Comparison of ENCODE assay signal across 7 cellular contexts in genomic region chr17:78144736-78145641, GRCh38. TPM values are rescaled to one million over a fixed set of nuclear protein-coding genes. Genes with fewer than 3 reads are reported as not detected.
DNase-seq lines count a peak whose midpoint lies in the region; TF ChIP-seq lines count a peak whose summit lies in the region.
"Had no signal": no experiment of that assay in that cellular context is flagged by ENCODE, and none has a peak within 500 bp of the region (broad histone marks: within the 10 kb centered on the region; RNA-seq: fewer than 3 reads in every experiment).

No MANE protein-coding gene starts in this region.

- peak overlapping the region; percentile 9 for H3K4me2 ChIP-seq in skeletal muscle satellite cell (ENCODE audit: low read length)

- H3K9me3 ChIP-seq in skeletal muscle satellite cell (replicated peaks; ENCODE audit: low read length) = no peaks in the 10 kb centered on the region

- H3K4me1 ChIP-seq in skeletal muscle satellite cell (ENCODE audit: control insufficient read depth, insufficient read depth, low read length) = peaks cover 8% of the 10 kb centered on the region

- TF ChIP-seq CTCF in fibroblast of mammary gland (conservative IDR thresholded peaks at IDR 0.05; ENCODE audit: control insufficient read depth, insufficient read depth, low read depth, low read length) = no peak

- in situ Hi-C loops in G401 (cut with HindIII; ENCODE audit: low sequenced_read_pairs) = no loop called here

- no peaks in the 10 kb centered on the region for H3K36me3 ChIP-seq in skeletal muscle satellite cell (ENCODE audit: insufficient read depth, low read length)

- H3K9ac ChIP-seq in skeletal muscle satellite cell (ENCODE audit: low read depth, low read length) = no peak overlapping the region

- DNase-seq in NCI-H2196 (lab: John Stamatoyannopoulos, UW; ENCODE audit: unreplicated experiment) (peak; percentile 59), fibroblast of mammary gland (ENCODE audit: low read depth) (peak; percentile 31), G401 (ENCODE audit: low spot score) (no peak), NCI-H82 (lab: John Stamatoyannopoulos, UW) (no peak), NCI-H82 treated with DMSO at 0.1 percent for 48 hours (lab: John Stamatoyannopoulos, UW; ENCODE audit: unreplicated experiment) (no peak)

- H3K4me3 ChIP-seq in fibroblast of mammary gland (ENCODE audit: control insufficient read depth, low read depth, low read length) (no peak overlapping the region), skeletal muscle satellite cell (ENCODE audit: low read length) (no peak overlapping the region)

- H3K27me3 ChIP-seq in skeletal muscle satellite cell (ENCODE audit: control insufficient read depth, insufficient read depth, low read length) = peaks cover 13% of the 10 kb centered on the region

RNA-seq across cellular contexts. Expression of gene C17orf99, which starts 1.2 kb away (rescaled TPM):
- not detected in 2 replicates for total RNA-seq in skeletal muscle satellite cell (2012; rRNA removed)
- not detected in 2 replicates for total RNA-seq in G401 (2014; rRNA removed; shearing (Covaris generic))
- total RNA-seq: progenitor cell of endocrine pancreas had no signal

RNA-seq across cellular contexts. Expression of gene TMC8, which starts 14.4 kb away (rescaled TPM):
- total RNA-seq in skeletal muscle satellite cell (2012; rRNA removed) = not detected in 2 replicates
- 0.14 TPM in 1 of 2 replicates, not detected in the other for total RNA-seq in G401 (2014; rRNA removed; shearing (Covaris generic))

RNA-seq across cellular contexts. Expression of gene TMC6, which starts 16.4 kb away (rescaled TPM):
- 0.76 and 2.0 TPM in 2 replicates for total RNA-seq in skeletal muscle satellite cell (2012; rRNA removed)
- total RNA-seq in G401 (2014; rRNA removed; shearing (Covaris generic)) = 50.5 and 69.0 TPM in 2 replicates

RNA-seq across cellular contexts. Expression of gene SYNGR2, which starts 23.4 kb away (rescaled TPM):
- total RNA-seq in skeletal muscle satellite cell (2012; rRNA removed) = 2.0 and 2.6 TPM in 2 replicates
- 67.0 and 71.8 TPM in 2 replicates for total RNA-seq in G401 (2014; rRNA removed; shearing (Covaris generic))

RNA-seq across cellular contexts. Expression of gene TK1, which starts 41.9 kb away (rescaled TPM):
- total RNA-seq in skeletal muscle satellite cell (2012; rRNA removed) = 60.1 and 77.8 TPM in 2 replicates
- total RNA-seq in G401 (2014; rRNA removed; shearing (Covaris generic)) = 76.8 and 84.5 TPM in 2 replicates

Comparison
In these comparisons a context has a peak if more than half of its experiments do, and no peak if none do; other contexts are left out.
1. DNase-seq: peak in NCI-H2196 (single experiment) and fibroblast of mammary gland (single experiment); none in G401 (single experiment), NCI-H82 (single experiment) and NCI-H82 treated with DMSO at 0.1 percent for 48 hours (single experiment).